ENCODE assay signal across 6 cellular contexts in genomic region chr6:81630719-81631118, GRCh38.
"Had no signal": no experiment of that assay in that cellular context is flagged by ENCODE, and none has a peak within 500 bp of the region (broad histone marks: within the 10 kb centered on the region; RNA-seq: fewer than 3 reads in every experiment).

No MANE protein-coding gene starts in this region.

- H3K4me3 ChIP-seq: K562 had no signal

- H3K27ac ChIP-seq: HL-60 had no signal

- DNase-seq: IMR-90, KBM-7, KG1 had no signal

- ATAC-seq: HepG2, K562 had no signal
